In the genomic region with DNA sequence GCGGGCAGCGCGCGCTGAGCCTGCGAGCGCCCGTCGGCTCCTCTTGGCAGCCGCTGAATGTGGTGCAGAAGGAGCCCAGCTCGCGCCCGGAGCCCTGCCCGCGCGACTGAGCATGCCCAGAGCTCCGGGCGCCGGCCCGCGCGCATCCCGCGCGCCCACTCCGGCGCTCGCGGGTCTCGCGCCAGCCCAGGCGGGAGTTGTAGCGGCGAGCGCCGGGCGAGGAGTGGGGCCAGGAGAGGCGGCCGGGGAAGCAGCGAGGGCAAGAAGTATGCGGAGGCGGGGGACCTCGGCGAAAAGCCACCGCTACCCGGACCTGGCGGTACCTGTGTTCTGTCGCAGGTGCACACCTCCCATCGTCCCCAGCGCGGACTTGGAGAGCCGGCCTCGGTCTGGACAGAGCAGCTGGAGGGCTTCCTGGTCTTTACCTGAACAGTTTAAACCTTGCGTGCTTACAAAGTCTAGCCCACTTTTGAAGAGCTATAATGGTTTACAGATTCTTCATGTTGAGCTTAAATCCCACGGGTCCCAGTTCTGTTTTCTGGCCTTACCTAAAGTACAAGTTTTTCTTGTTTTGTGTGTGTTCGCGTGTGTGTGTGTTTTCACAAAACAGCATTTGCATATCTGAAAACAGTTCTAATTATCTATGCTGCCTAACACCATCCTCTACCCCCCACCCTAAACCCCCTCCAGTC, we compare ENCODE assay signal across 8 cellular contexts. TPM values are rescaled to one million over a fixed set of nuclear protein-coding genes. Genes with fewer than 3 reads are reported as not detected.
DNase-seq lines count a peak whose midpoint lies in the region; ATAC-seq and TF ChIP-seq lines count a peak whose summit lies in the region.

TSS of gene DDAH1 (minus strand) at position 61 of the 692 bp plus-strand sequence. CDS start 114 bp downstream, outside the sequence.

- H3K4me3 ChIP-seq in hepatocyte = peak within 1 kb of the TSS; percentile 86

- peak within 1 kb of the TSS; percentile 92 for H3K4me2 ChIP-seq in hepatocyte

- peaks cover 24% of the 10 kb centered on the region for H3K4me1 ChIP-seq in hepatocyte (ENCODE audit: insufficient read depth)

- H2AFZ ChIP-seq in hepatocyte = peak within 1 kb of the TSS; percentile 91

- peaks cover 33% of the 10 kb centered on the region for H3K79me2 ChIP-seq in hepatocyte

- H3K27me3 ChIP-seq in hepatocyte = no peaks in the 10 kb centered on the region

- intact Hi-C loops in posterior cingulate gyrus (cut with DNase I) = loop anchor here (10.0 kb wide), 1 partner anchor 130 kb away; no protein-coding TSS in a partner anchor

- H3K27ac ChIP-seq in hepatocyte = peak within 1 kb of the TSS; percentile 94

- 3% methylated on average over 39 of the region's 56 CpGs for WGBS in hepatocyte (ENCODE audit: low lambda C conversion rate, missing lambda C conversion rate)

- no peak for TF ChIP-seq CTCF in GM13976 (IDR thresholded peaks at IDR 0.05; ENCODE audit: borderline replicate concordance, control extremely low read depth, extremely low read depth, insufficient read depth, missing control alignments)
- TF ChIP-seq CTCF in hepatocyte (IDR thresholded peaks at IDR 0.05; ENCODE audit: poor library complexity) = no peak

- DNase-seq in AG08395 (ENCODE audit: low spot score) (peak; percentile 70), GM13976 (ENCODE audit: low spot score) (peak; percentile 60), NCI-H526 treated with DMSO at 0.1 percent for 48 hours (lab: John Stamatoyannopoulos, UW) (peak; percentile 54), astrocyte of the hippocampus (ENCODE audit: low read depth, low spot score) (peak; percentile 91), hepatocyte (ENCODE audit: low spot score) (peak; percentile 87), posterior cingulate gyrus (peak in 9 of 10 donors; percentile 28 to 94 (median 59))
- DNase-seq in central memory CD4-positive, alpha-beta T cell = no peak

- no peaks in the 10 kb centered on the region for H3K9me3 ChIP-seq in hepatocyte (ENCODE audit: low read depth)

- no peaks in the 10 kb centered on the region for H3K9me2 ChIP-seq in hepatocyte (replicated peaks; ENCODE audit: insufficient read depth)

- no peaks in the 10 kb centered on the region for H3K36me3 ChIP-seq in hepatocyte (replicated peaks; ENCODE audit: insufficient read depth, low read depth)

- in situ Hi-C loops in GM13976 (cut with MboI; ENCODE audit: low sequenced_read_pairs, unreplicated experiment) = no loop called here

- ATAC-seq in HG03025 (IDR thresholded peaks at IDR 0.05; ENCODE audit: low FRiP score, unreplicated experiment) = peak; percentile 41

- no peaks in the 10 kb centered on the region for H4K20me1 ChIP-seq in hepatocyte (ENCODE audit: insufficient read depth, poor library complexity, severe bottlenecking)

RNA-seq across cellular contexts. Expression of gene DDAH1, which starts in this region (rescaled TPM):
- 49.8 and 55.8 TPM in 2 replicates for total RNA-seq in hepatocyte
- polyA plus RNA-seq in hepatocyte = 17.2 and 19.5 TPM in 2 replicates
